In the genomic region with DNA sequence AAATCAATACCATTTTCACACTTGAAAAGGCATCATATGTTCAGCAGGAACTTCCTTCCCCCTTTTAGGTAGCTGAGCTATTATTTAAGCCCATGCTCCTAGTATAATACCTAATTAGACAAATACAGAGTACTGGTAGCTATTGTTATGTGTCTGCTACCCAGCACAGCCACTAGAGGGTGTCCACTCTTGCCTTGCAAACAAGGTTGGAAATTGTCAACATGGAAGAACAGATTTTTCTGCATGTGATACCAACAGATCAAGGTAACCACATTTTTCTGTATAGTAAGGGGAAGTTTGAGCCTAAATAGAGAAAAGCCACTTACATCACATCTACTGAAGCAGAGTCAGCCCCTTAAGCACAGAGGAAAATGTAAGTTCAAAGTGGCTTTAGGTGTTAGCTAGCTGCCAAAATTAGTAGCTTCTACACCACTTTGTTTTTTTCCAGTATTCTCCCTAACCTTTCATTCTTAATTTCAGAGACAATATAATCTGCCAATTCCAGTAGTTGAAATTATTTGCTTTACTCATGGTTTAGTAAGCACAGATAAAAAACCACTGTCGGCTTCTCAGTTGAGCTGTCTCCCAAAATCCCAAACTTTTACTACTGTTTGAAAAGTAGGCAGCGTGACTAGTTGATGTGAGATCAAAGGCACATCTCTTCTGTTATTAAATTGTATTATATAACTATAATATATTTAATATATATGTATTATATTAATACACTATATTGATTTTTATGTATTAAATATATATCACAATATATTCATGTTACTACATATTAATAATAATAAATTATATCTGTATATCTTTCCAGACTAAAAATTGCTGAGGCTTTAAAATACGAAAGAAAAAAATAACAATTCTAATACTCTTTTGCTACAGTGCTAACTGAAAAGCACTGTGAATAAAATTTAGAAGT, we compare ENCODE assay signal across 8 cellular contexts. TPM values are rescaled to one million over a fixed set of nuclear protein-coding genes. Genes with fewer than 3 reads are reported as not detected.
DNase-seq lines count a peak whose midpoint lies in the region; ATAC-seq and TF ChIP-seq lines count a peak whose summit lies in the region.

No MANE protein-coding gene starts in this region.

- no peak overlapping the region for H3K27ac ChIP-seq in cardiac muscle cell
- no peak overlapping the region for H3K27ac ChIP-seq in SU-DHL-6 (ENCODE audit: low read depth, low read length)
- H3K27ac ChIP-seq in mammary epithelial cell (ENCODE audit: insufficient read depth, low read depth, low read length) = no peak overlapping the region

- in situ Hi-C loops in mammary epithelial cell (cut with MboI; ENCODE audit: low sequenced_read_pairs in 2 of 2) = no loop called here

- no peak overlapping the region for H3K9ac ChIP-seq in SU-DHL-6 (ENCODE audit: low read length)
- no peak overlapping the region for H3K9ac ChIP-seq in mammary epithelial cell (ENCODE audit: insufficient read depth, low read length)

- H3K79me2 ChIP-seq in SU-DHL-6 (ENCODE audit: insufficient read depth, low read length) = no peaks in the 10 kb centered on the region
- H3K79me2 ChIP-seq in mammary epithelial cell (ENCODE audit: insufficient read depth, low read length) = no peaks in the 10 kb centered on the region

- CTCF ChIA-PET in mammary epithelial cell (lab: Charles Lee; ENCODE audit: low non-redundant PET) = interaction anchor here (0.6 to 1.4 kb wide), 8 partner anchors 11 to 1513 kb away, joined by 3 to 14 read pairs (median 4); no protein-coding TSS in a partner anchor

- no peaks in the 10 kb centered on the region for H3F3A ChIP-seq in SU-DHL-6 (ENCODE audit: insufficient read depth)

- no peak for ATAC-seq in Right ventricle myocardium inferior

- H3K4me1 ChIP-seq in cardiac muscle cell (ENCODE audit: low read depth) = peaks cover 4% of the 10 kb centered on the region
- peaks cover 5% of the 10 kb centered on the region for H3K4me1 ChIP-seq in mammary epithelial cell (ENCODE audit: insufficient read depth, low read length)

- no peaks in the 10 kb centered on the region for H3K9me2 ChIP-seq in SU-DHL-6 (replicated peaks; ENCODE audit: insufficient read depth, low read length)

- 90% methylated on average over 3 of the region's 3 CpGs for WGBS in mammary epithelial cell (ENCODE audit: low coverage, missing lambda C conversion rate)

- DNase-seq in cardiac muscle cell (ENCODE audit: low read depth in 1 of 2, low spot score in 1 of 2) (peak; percentile 66 to 86), Right ventricle myocardium inferior (ENCODE audit: missing footprints) (no peak), HCEC 1CT (peak; percentile 59), mammary epithelial cell (peak; percentile 60), kidney epithelial cell (ENCODE audit: low read depth) (peak; percentile 42)
- peak; percentile 27 to 42 for DNase-seq in stimulated activated CD4-positive, alpha-beta T cell treated with anti-CD3 and anti-CD28 coated beads, Interleukin-4, amount 100 ng/mL, for 48 hours (ENCODE audit: low read depth in 2 of 2)

- TF ChIP-seq CTCF in cardiac muscle cell (IDR thresholded peaks at IDR 0.05; ENCODE audit: low read depth, low read length) (peak; percentile 95), LNCAP (IDR thresholded peaks at IDR 0.05) (peak; percentile 88), SU-DHL-6 (IDR thresholded peaks at IDR 0.05; ENCODE audit: insufficient read depth, low read length, poor library complexity, severe bottlenecking) (peak; percentile 85), mammary epithelial cell (conservative IDR thresholded peaks at IDR 0.05 in 1 of 2, IDR thresholded peaks at IDR 0.05 in 1 of 2; ENCODE audit: extremely low read depth in 1 of 2, insufficient read depth in 1 of 2, low read depth in 1 of 2, low read length in 2 of 2) (peak; percentile 96 to 97), kidney epithelial cell (IDR thresholded peaks at IDR 0.05; ENCODE audit: insufficient read depth, low read length, poor library complexity, severe bottlenecking) (peak; percentile 96)

- H2AFZ ChIP-seq in SU-DHL-6 (ENCODE audit: low read depth, low read length, severe bottlenecking) (no peak overlapping the region), mammary epithelial cell (ENCODE audit: low read depth, low read length) (peak overlapping the region; percentile 55)

- no peaks in the 10 kb centered on the region for H3K36me3 ChIP-seq in cardiac muscle cell
- H3K36me3 ChIP-seq in SU-DHL-6 (ENCODE audit: low read length) = no peaks in the 10 kb centered on the region
- H3K36me3 ChIP-seq in mammary epithelial cell (ENCODE audit: insufficient read depth, low read length) = no peaks in the 10 kb centered on the region
- H3K36me3 ChIP-seq in kidney epithelial cell (ENCODE audit: control insufficient read depth, insufficient read depth, low read length) = no peaks in the 10 kb centered on the region

- H3K9me3 ChIP-seq in cardiac muscle cell (ENCODE audit: low read depth) = no peaks in the 10 kb centered on the region
- H3K9me3 ChIP-seq in SU-DHL-6 (ENCODE audit: insufficient read depth, low read length) = no peaks in the 10 kb centered on the region
- H3K9me3 ChIP-seq in mammary epithelial cell (replicated peaks; ENCODE audit: insufficient read depth, low read length) = no peaks in the 10 kb centered on the region

- H3K4me3 ChIP-seq in cardiac muscle cell (no peak overlapping the region), SU-DHL-6 (ENCODE audit: insufficient read depth, low read length, poor library complexity, severe bottlenecking) (no peak overlapping the region), mammary epithelial cell (replicated peaks in 1 of 3; ENCODE audit: insufficient read depth in 1 of 3, low read depth in 2 of 3, low read length in 3 of 3) (no peak overlapping the region), kidney epithelial cell (ENCODE audit: low read depth, low read length) (no peak overlapping the region)

- H3K27me3 ChIP-seq in cardiac muscle cell = no peaks in the 10 kb centered on the region
- H3K27me3 ChIP-seq in SU-DHL-6 (ENCODE audit: low read length) = no peaks in the 10 kb centered on the region
- no peaks in the 10 kb centered on the region for H3K27me3 ChIP-seq in mammary epithelial cell (ENCODE audit: insufficient read depth, low read length)
- H3K27me3 ChIP-seq in kidney epithelial cell (ENCODE audit: control insufficient read depth, insufficient read depth, low read length) = no peaks in the 10 kb centered on the region

- intact Hi-C loops in Right ventricle myocardium inferior (cut with DNase I) (no loop called here), mammary epithelial cell (cut with micrococcal nuclease) (loop anchor here (1.0 to 10.0 kb wide), 4 partner anchors 71 to 500 kb away; no protein-coding TSS in a partner anchor)

- H3K4me2 ChIP-seq in SU-DHL-6 (ENCODE audit: low read depth, low read length, poor library complexity, severe bottlenecking) = no peak overlapping the region
- no peak overlapping the region for H3K4me2 ChIP-seq in mammary epithelial cell (ENCODE audit: insufficient read depth, low read depth, low read length)

- dilution Hi-C loops in mammary epithelial cell (cut with HindIII; ENCODE audit: low sequenced_read_pairs) = no loop called here

- no TSS peak for BruUV-seq in mammary epithelial cell (replicated peaks; lab: Mats Ljungman, UMichigan)

- H4K20me1 ChIP-seq in SU-DHL-6 (ENCODE audit: low read depth, low read length) (no peaks in the 10 kb centered on the region), mammary epithelial cell (ENCODE audit: insufficient read depth, low read length) (no peaks in the 10 kb centered on the region)

RNA-seq across cellular contexts. Expression of gene EDNRA, which starts 38.2 kb away (rescaled TPM):
- total RNA-seq in cardiac muscle cell = 43.1 and 46.5 TPM in 2 replicates
- 24.2 and 36.7 TPM in 2 replicates for polyA plus RNA-seq in cardiac muscle cell
- total RNA-seq in Right ventricle myocardium inferior = 4.9 TPM
- 10 to 100 TPM; 19.2 to 35.4 TPM for total RNA-seq in mammary epithelial cell
- polyA plus RNA-seq in mammary epithelial cell = 14.1 TPM
- 49.6 TPM for polyA minus RNA-seq in mammary epithelial cell
- total RNA-seq in kidney epithelial cell = 11.7 and 13.8 TPM in 2 replicates
